ENCODE assay signal across 19 cellular contexts in the genomic region with DNA sequence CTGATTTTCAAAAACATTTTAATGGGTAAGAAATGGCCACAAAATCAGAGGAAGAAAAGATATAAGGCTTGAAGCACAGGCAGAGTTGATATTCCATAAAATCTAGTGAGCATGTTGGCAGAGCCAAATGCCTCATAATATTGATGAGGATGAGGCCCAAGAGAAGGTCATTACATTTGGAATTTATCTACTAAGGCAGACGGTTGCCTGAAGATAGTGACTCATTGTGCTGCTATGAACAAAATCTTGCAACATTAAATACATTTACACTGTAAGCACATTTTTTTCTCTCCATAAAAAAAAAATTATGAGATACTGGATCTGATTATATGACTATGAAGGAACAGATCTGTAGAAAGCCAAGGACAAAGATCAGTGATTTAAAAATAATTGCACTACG.
DNase-seq lines count a peak whose midpoint lies in the region; FAIRE-seq and TF ChIP-seq lines count a peak whose summit lies in the region.
"Had no signal": no experiment of that assay in that cellular context is flagged by ENCODE, and none has a peak within 500 bp of the region (broad histone marks: within the 10 kb centered on the region; RNA-seq: fewer than 3 reads in every experiment).

No MANE protein-coding gene starts in this region.

- CTCF ChIA-PET in AG04449 (lab: Yijun Ruan, JAX) = no interaction called here

- DNase-seq in AG04449 (ENCODE audit: low read depth, low spot score) (peak; percentile 60), LoVo (ENCODE audit: low spot score) (peak; percentile 8), cardiac fibroblast (ENCODE audit: low read depth in 2 of 2) (peak; percentile 41 to 72), kidney epithelial cell (ENCODE audit: low read depth) (peak; percentile 2), DMS114 treated with DMSO at 0.1 percent for 48 hours (lab: John Stamatoyannopoulos, UW; ENCODE audit: unreplicated experiment) (no peak), kidney (no peak), progenitor cell of endocrine pancreas (ENCODE audit: low spot score, unreplicated experiment) (no peak), activated gamma-delta T cell (lab: John Stamatoyannopoulos, UW) (no peak)
- DNase-seq: activated CD4-positive, alpha-beta T cell treated with anti-CD3 and anti-CD28 coated beads, Interleukin-2, amount 50 U/mL, for 4 hours; activated gamma-delta T cell treated with Interleukin-2 at 50 U/mL for 16 hours; DMS 273 treated with DMSO at 0.1 percent for 48 hours; mucosa of descending colon; NCI-H146; NCI-H526; posterior cingulate gyrus; stimulated activated CD4-positive, alpha-beta T cell treated with anti-CD3 and anti-CD28 coated beads, Interleukin-2, amount 100 ng/mL, for 24 hours had no signal

- H3K36me3 Mint-ChIP-seq in progenitor cell of endocrine pancreas (ENCODE audit: insufficient read depth) = no peaks in the 10 kb centered on the region
- H3K36me3 Mint-ChIP-seq: type B pancreatic cell had no signal

- POLR2A ChIA-PET in AG04449 (lab: Yijun Ruan, JAX) = no interaction called here

- H3K27me3 Mint-ChIP-seq in progenitor cell of endocrine pancreas = no peaks in the 10 kb centered on the region
- H3K27me3 Mint-ChIP-seq: type B pancreatic cell had no signal

- intact Hi-C loops in kidney (cut with DNase I) = no loop called here

- TF ChIP-seq CTCF in AG04449 (IDR thresholded peaks at IDR 0.05; ENCODE audit: insufficient read depth, low read length, missing control alignments) = no peak
- no peak for TF ChIP-seq CTCF in cardiac fibroblast (IDR thresholded peaks at IDR 0.05; ENCODE audit: low read depth, low read length)
- TF ChIP-seq CTCF in kidney epithelial cell (IDR thresholded peaks at IDR 0.05; ENCODE audit: insufficient read depth, low read length, poor library complexity, severe bottlenecking) = no peak
- TF ChIP-seq CTCF in kidney (IDR thresholded peaks at IDR 0.05; ENCODE audit: borderline replicate concordance, extremely low read depth, insufficient read depth) = no peak
- TF ChIP-seq CTCF in progenitor cell of endocrine pancreas (IDR thresholded peaks at IDR 0.05; ENCODE audit: unreplicated experiment) = no peak

- H3K4me1 ChIP-seq in kidney (ENCODE audit: control insufficient read depth in 1 of 2, insufficient read depth in 1 of 2, low read depth in 1 of 2, low read length in 2 of 2) = no peaks in the 10 kb centered on the region

- FAIRE-seq in kidney (lab: Jason Lieb, UNC) = no peak

- H3K36me3 ChIP-seq in kidney epithelial cell (ENCODE audit: control insufficient read depth, insufficient read depth, low read length) (no peaks in the 10 kb centered on the region), kidney (ENCODE audit: control insufficient read depth in 1 of 2, insufficient read depth in 2 of 2, low read length in 2 of 2) (no peaks in the 10 kb centered on the region)
- H3K36me3 ChIP-seq: esophagus muscularis mucosa had no signal

- no peaks in the 10 kb centered on the region for H3K27me3 ChIP-seq in kidney epithelial cell (ENCODE audit: control insufficient read depth, insufficient read depth, low read length)
- H3K27me3 ChIP-seq: esophagus muscularis mucosa had no signal

- H3K4me1 Mint-ChIP-seq in progenitor cell of endocrine pancreas (ENCODE audit: low read depth) = peaks cover 2% of the 10 kb centered on the region

- H3K9ac ChIP-seq in kidney (ENCODE audit: low read length in 2 of 2) = no peak overlapping the region

- no peak overlapping the region for H3K27ac Mint-ChIP-seq in progenitor cell of endocrine pancreas
- H3K27ac Mint-ChIP-seq: T-helper 2 cell treated with Interferon-gamma antibody and Interleukin-4, amounts not matched to agents 5 μg/mL and 100 μg/mL, for 36 hours; type B pancreatic cell had no signal

- H3K4me3 ChIP-seq in AG04449 (ENCODE audit: low read depth, low read length) (no peak overlapping the region), cardiac fibroblast (replicated peaks in 1 of 2; ENCODE audit: low read depth in 2 of 2, low read length in 2 of 2) (no peak overlapping the region), kidney epithelial cell (ENCODE audit: low read depth, low read length) (no peak overlapping the region), kidney (ENCODE audit: low read length in 2 of 2) (no peak overlapping the region)
- H3K4me3 ChIP-seq: esophagus muscularis mucosa, mucosa of descending colon had no signal

- H3K4me3 Mint-ChIP-seq in progenitor cell of endocrine pancreas (ENCODE audit: low read depth) = no peak overlapping the region
- H3K4me3 Mint-ChIP-seq: T-helper 2 cell treated with Interferon-gamma antibody and Interleukin-4, amounts not matched to agents 5 μg/mL and 100 μg/mL, for 36 hours; type B pancreatic cell had no signal

- peaks cover 4% of the 10 kb centered on the region for H3K9me3 Mint-ChIP-seq in progenitor cell of endocrine pancreas (ENCODE audit: low read depth)
- H3K9me3 Mint-ChIP-seq: type B pancreatic cell had no signal

- H3K9me3 ChIP-seq in kidney (ENCODE audit: control insufficient read depth in 1 of 2, low read length in 2 of 2) = no peaks in the 10 kb centered on the region
- H3K9me3 ChIP-seq: esophagus muscularis mucosa had no signal

- no peak overlapping the region for H3K27ac ChIP-seq in kidney (ENCODE audit: low read depth in 2 of 2, low read length in 2 of 2)
- H3K27ac ChIP-seq: esophagus muscularis mucosa had no signal

Comparison
In these comparisons a context has a peak if more than half of its experiments do, and no peak if none do; other contexts are left out.
1. DNase-seq: peak in AG04449 (single experiment), LoVo (single experiment), cardiac fibroblast (2 of 2) and kidney epithelial cell (single experiment); none in DMS114 treated with DMSO at 0.1 percent for 48 hours (single experiment), kidney (single experiment), progenitor cell of endocrine pancreas (single experiment) and activated gamma-delta T cell (single experiment).